In genomic region chr2:224038830-224039079, GRCh38 we compare ENCODE assay signal across 8 cellular contexts. TPM values are rescaled to one million over a fixed set of nuclear protein-coding genes. Genes with fewer than 3 reads are reported as not detected.
DNase-seq lines count a peak whose midpoint lies in the region; ATAC-seq and TF ChIP-seq lines count a peak whose summit lies in the region.

No MANE protein-coding gene starts in this region.

- TF ChIP-seq POLR2A in lower leg skin (IDR thresholded peaks at IDR 0.05), result no peak

- 0% methylated on average over 9 to 28 of the region's 35 CpGs for WGBS in lower leg skin, 2 donors

- H3K36me3 Mint-ChIP-seq in activated T-helper 17 cell treated with anti-CD3 and anti-CD28 coated beads, Interleukin-2, amount 50 U/mL, for 72 hours (ENCODE audit: low read depth), result peaks cover 14% of the 10 kb centered on the region
- no peaks in the 10 kb centered on the region for H3K36me3 Mint-ChIP-seq in progenitor cell of endocrine pancreas (ENCODE audit: insufficient read depth)

- H3K9me3 Mint-ChIP-seq in activated T-helper 17 cell treated with anti-CD3 and anti-CD28 coated beads, Interleukin-2, amount 50 U/mL, for 72 hours, result no peaks in the 10 kb centered on the region
- no peaks in the 10 kb centered on the region for H3K9me3 Mint-ChIP-seq in progenitor cell of endocrine pancreas (ENCODE audit: low read depth)

- ATAC-seq in HG02759 (IDR thresholded peaks at IDR 0.05; ENCODE audit: unreplicated experiment), result peak; percentile 35
- peak; percentile 49 for ATAC-seq in activated T-helper 17 cell treated with anti-CD3 and anti-CD28 coated beads, Interleukin-2, amount 50 U/mL, for 72 hours (replicated peaks)
- ATAC-seq in HG03159 (IDR thresholded peaks at IDR 0.05; ENCODE audit: unreplicated experiment), result no peak

- H3K4me1 Mint-ChIP-seq in activated T-helper 17 cell treated with anti-CD3 and anti-CD28 coated beads, Interleukin-2, amount 50 U/mL, for 72 hours, result peaks cover 13% of the 10 kb centered on the region
- H3K4me1 Mint-ChIP-seq in progenitor cell of endocrine pancreas (ENCODE audit: low read depth), result peaks cover 15% of the 10 kb centered on the region

- TF ChIP-seq CTCF in GM10266 (IDR thresholded peaks at IDR 0.05; ENCODE audit: control insufficient read depth, insufficient read depth, low read depth, missing control alignments) (no peak), lower leg skin (IDR thresholded peaks at IDR 0.05) (no peak), progenitor cell of endocrine pancreas (IDR thresholded peaks at IDR 0.05; ENCODE audit: unreplicated experiment) (no peak)

- peaks cover 58% of the 10 kb centered on the region for H3K27me3 Mint-ChIP-seq in activated T-helper 17 cell treated with anti-CD3 and anti-CD28 coated beads, Interleukin-2, amount 50 U/mL, for 72 hours
- H3K27me3 Mint-ChIP-seq in progenitor cell of endocrine pancreas, result peaks cover 60% of the 10 kb centered on the region

- H3K4me3 Mint-ChIP-seq in activated T-helper 17 cell treated with anti-CD3 and anti-CD28 coated beads, Interleukin-2, amount 50 U/mL, for 72 hours, result peak overlapping the region; percentile 88
- H3K4me3 Mint-ChIP-seq in progenitor cell of endocrine pancreas (ENCODE audit: low read depth), result no peak overlapping the region

- DNase-seq in GM10266 (ENCODE audit: extremely low spot score), result peak; percentile 49
- DNase-seq in lower leg skin (ENCODE audit: low spot score in 2 of 2), result no peak
- no peak for DNase-seq in progenitor cell of endocrine pancreas (ENCODE audit: low spot score, unreplicated experiment)
- DNase-seq in stimulated activated naive CD4-positive, alpha-beta T cell treated with Interleukin-2 at 50 U/mL for 16 hours (lab: John Stamatoyannopoulos, UW), result no peak
- DNase-seq in COR-L47 (lab: John Stamatoyannopoulos, UW), result no peak

- intact Hi-C loops in lower leg skin (cut with DNase I; ENCODE audit: low total_unique reads), result no loop called here

- H3K27ac Mint-ChIP-seq in activated T-helper 17 cell treated with anti-CD3 and anti-CD28 coated beads, Interleukin-2, amount 50 U/mL, for 72 hours, result no peak overlapping the region
- H3K27ac Mint-ChIP-seq in progenitor cell of endocrine pancreas, result no peak overlapping the region

- peak overlapping the region; percentile 39 for H3K4me3 ChIP-seq in lower leg skin (ENCODE audit: low read depth, poor library complexity, severe bottlenecking)

RNA-seq across cellular contexts. Expression of gene SERPINE2, which starts 0.3 kb away (rescaled TPM):
- total RNA-seq in activated T-helper 17 cell treated with anti-CD3 and anti-CD28 coated beads, Interleukin-2, amount 50 U/mL, for 72 hours, result 10 to 100 TPM in 1 of 2 donors, 1 to 10 TPM in 1; 3.3 to 25.4 TPM
- 10 to 100 TPM in 1 of 4 donors, 1 to 10 TPM in 3; 1.8 to 11.5 (median 4.7) TPM for total RNA-seq in lower leg skin
- 25.1 and 25.6 TPM in 2 replicates for total RNA-seq in progenitor cell of endocrine pancreas
